Comparison of ENCODE assay signal across 18 cellular contexts in the genomic region with DNA sequence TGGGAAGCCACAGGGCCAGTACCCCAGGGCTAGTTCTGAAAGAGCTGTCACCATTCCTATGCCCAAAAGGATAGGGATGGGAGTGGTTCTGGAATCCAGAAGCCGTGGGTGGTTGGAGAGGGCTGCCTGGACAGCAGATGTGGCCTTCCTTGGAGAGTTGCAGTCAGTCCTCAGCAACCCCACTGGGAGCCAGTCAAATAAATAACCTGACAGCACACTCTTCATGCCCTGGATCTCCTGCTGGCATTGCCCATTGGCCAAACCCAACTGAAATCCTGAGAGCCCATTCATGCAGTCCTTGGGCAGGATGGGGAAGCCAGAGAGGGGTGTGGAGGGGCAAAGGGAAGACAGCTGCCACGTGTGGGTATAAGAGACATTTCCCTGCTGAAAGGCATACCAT.
DNase-seq lines count a peak whose midpoint lies in the region; ATAC-seq and TF ChIP-seq lines count a peak whose summit lies in the region.
"Had no signal": no experiment of that assay in that cellular context is flagged by ENCODE, and none has a peak within 500 bp of the region (broad histone marks: within the 10 kb centered on the region; RNA-seq: fewer than 3 reads in every experiment).

No MANE protein-coding gene starts in this region.

- H3K18ac ChIP-seq in H9 (ENCODE audit: insufficient read length, low read depth, low read length) (no peak overlapping the region), neuronal stem cell (ENCODE audit: low read length) (no peak overlapping the region)

- peaks cover 11% of the 10 kb centered on the region for H3K27me3 Mint-ChIP-seq in H9 (ENCODE audit: low read depth)
- peaks cover 9 to 18% of the 10 kb centered on the region in 2 donors for H3K27me3 Mint-ChIP-seq in CD4-positive, alpha-beta memory T cell

- H2BK120ac ChIP-seq in H9 (ENCODE audit: low read depth, low read length, poor library complexity, severe bottlenecking) (no peak overlapping the region), neuronal stem cell (ENCODE audit: low read depth, low read length) (no peak overlapping the region)

- H3K9ac ChIP-seq in H9 (ENCODE audit: extremely low read depth, insufficient read length, low read length) = no peak overlapping the region
- no peak overlapping the region for H3K9ac ChIP-seq in neuronal stem cell (ENCODE audit: low read depth, low read length, poor library complexity)
- H3K9ac ChIP-seq: BLaER1 treated with 17β-estradiol and CSF1 and Interleukin-3, amounts not matched to agents 10 nM and 100 nM had no signal

- H3K4me2 ChIP-seq in H9 (ENCODE audit: insufficient read depth, insufficient read length, low read length) (no peak overlapping the region), neuronal stem cell (ENCODE audit: insufficient read depth, low read length, poor library complexity, severe bottlenecking) (no peak overlapping the region)
- H3K4me2 ChIP-seq: GM23338 had no signal

- no peak overlapping the region for H2BK12ac ChIP-seq in H9 (ENCODE audit: insufficient read length, low read depth, low read length)
- H2BK12ac ChIP-seq in neuronal stem cell (ENCODE audit: low read length) = no peak overlapping the region

- H2BK5ac ChIP-seq in H9 (ENCODE audit: insufficient read length, low read length) (no peak overlapping the region), neuronal stem cell (ENCODE audit: low read length) (no peak overlapping the region)

- peaks cover 2 to 12% of the 10 kb centered on the region in 2 experiments; a peak in 3 of 4 replicates for H3K4me1 Mint-ChIP-seq in H9
- peaks cover 0 to 5% (median 1%) of the 10 kb centered on the region in 4 donors for H3K4me1 Mint-ChIP-seq in CD4-positive, alpha-beta memory T cell
- H3K4me1 Mint-ChIP-seq: B cell had no signal

- H4K91ac ChIP-seq in H9 (ENCODE audit: insufficient read length, low read depth, low read length) = no peak overlapping the region
- H4K91ac ChIP-seq in neuronal stem cell (ENCODE audit: low read depth, low read length, poor library complexity) = no peak overlapping the region

- intact Hi-C loops in gastrocnemius medialis (cut with DNase I; ENCODE audit: low total_unique reads) = no loop called here
- intact Hi-C loops in CD4-positive, alpha-beta memory T cell (cut with micrococcal nuclease) = no loop called here

- H3K79me1 ChIP-seq in H9 (ENCODE audit: insufficient read depth, low read depth, low read length, poor library complexity, severe bottlenecking) (no peaks in the 10 kb centered on the region), neuronal stem cell (ENCODE audit: low read depth, low read length) (no peaks in the 10 kb centered on the region)

- peak overlapping the region; percentile 60 for H4K5ac ChIP-seq in H9 (ENCODE audit: insufficient read length, low read depth, low read length)

- no peaks in the 10 kb centered on the region for H3K36me3 ChIP-seq in neuronal stem cell (replicated peaks in 1 of 2; ENCODE audit: control insufficient read depth in 2 of 2, insufficient read depth in 2 of 2, low read length in 2 of 2)
- no peaks in the 10 kb centered on the region for H3K36me3 ChIP-seq in gastrocnemius medialis
- no peaks in the 10 kb centered on the region for H3K36me3 ChIP-seq in CD4-positive, alpha-beta memory T cell (ENCODE audit: insufficient read depth, low read length)
- H3K36me3 ChIP-seq: BLaER1 treated with 17β-estradiol and CSF1 and Interleukin-3, amounts not matched to agents 10 nM and 100 nM had no signal

- TF ChIP-seq POLR2A in gastrocnemius medialis (IDR thresholded peaks at IDR 0.05) = no peak

- ATAC-seq in HG03135 (IDR thresholded peaks at IDR 0.05; ENCODE audit: unreplicated experiment) (no peak), gastrocnemius medialis (no peak)
- ATAC-seq: GM23338, HCT116, HepG2 had no signal

- no peak overlapping the region for H3K56ac ChIP-seq in H9 (ENCODE audit: insufficient read length, low read depth, low read length)

- no peak overlapping the region for H2BK15ac ChIP-seq in H9 (ENCODE audit: low read depth, low read length)
- H2BK15ac ChIP-seq in neuronal stem cell (ENCODE audit: low read length) = no peak overlapping the region

- no peak for DNase-seq in H9
- DNase-seq in UCSD-AML1 (lab: John Stamatoyannopoulos, UW; ENCODE audit: unreplicated experiment) = peak; percentile 20
- DNase-seq in neuronal stem cell (ENCODE audit: low spot score) = no peak
- DNase-seq in gastrocnemius medialis = no peak
- DNase-seq in CD4-positive, alpha-beta memory T cell = no peak
- DNase-seq: CD8-positive, alpha-beta memory T cell; COR-L47; DMS 273 treated with DMSO at 0.1 percent for 48 hours; DMS53; DND-41; HFFc6 had no signal

- no peak for TF ChIP-seq CTCF in H9 (conservative IDR thresholded peaks at IDR 0.05)
- no peak for TF ChIP-seq CTCF in gastrocnemius medialis (IDR thresholded peaks at IDR 0.05 in 4 of 5, conservative IDR thresholded peaks at IDR 0.05 in 1 of 5)

- H3K36me3 Mint-ChIP-seq in H9 (ENCODE audit: insufficient read depth in 1 of 3, low read depth in 3 of 3) = peaks cover 0 to 8% (median 0%) of the 10 kb centered on the region in 3 experiments; a peak in 2 of 7 replicates
- no peaks in the 10 kb centered on the region for H3K36me3 Mint-ChIP-seq in CD4-positive, alpha-beta memory T cell
- H3K36me3 Mint-ChIP-seq: CD8-positive, alpha-beta memory T cell; IgD-negative memory B cell had no signal

- H3T11ph ChIP-seq in H9 (ENCODE audit: low read length) = no peak overlapping the region

- H3K23ac ChIP-seq in H9 (ENCODE audit: insufficient read length, low read depth, low read length) (no peak overlapping the region), neuronal stem cell (ENCODE audit: low read depth, low read length, poor library complexity) (no peak overlapping the region)

- in situ Hi-C loops in gastrocnemius medialis (cut with MboI; ENCODE audit: low sequenced_read_pairs in 4 of 4) = no loop called here

- H3K9me3 ChIP-seq in H9 (ENCODE audit: control insufficient read depth, low read depth, low read length) = no peaks in the 10 kb centered on the region
- H3K9me3 ChIP-seq in neuronal stem cell (replicated peaks in 1 of 2; ENCODE audit: control insufficient read depth in 2 of 2, insufficient read depth in 1 of 2, low read depth in 1 of 2, low read length in 2 of 2) = peaks cover 0 to 2% of the 10 kb centered on the region in 2 donors
- H3K9me3 ChIP-seq in gastrocnemius medialis = no peaks in the 10 kb centered on the region
- no peaks in the 10 kb centered on the region for H3K9me3 ChIP-seq in CD4-positive, alpha-beta memory T cell (ENCODE audit: control insufficient read depth in 1 of 2, low read length in 2 of 2)

- H3K4me3 ChIP-seq in neuronal stem cell (ENCODE audit: low read length in 2 of 2) (no peak overlapping the region), gastrocnemius medialis (no peak overlapping the region)
- no peak overlapping the region for H3K4me3 ChIP-seq in CD4-positive, alpha-beta memory T cell (ENCODE audit: low read length in 2 of 2)
- H3K4me3 ChIP-seq: BLaER1 treated with 17β-estradiol and CSF1 and Interleukin-3, amounts not matched to agents 10 nM and 100 nM; GM23338 had no signal

- H3K14ac ChIP-seq in H9 (ENCODE audit: insufficient read depth, low read length) (no peak overlapping the region), neuronal stem cell (ENCODE audit: low read length) (no peak overlapping the region)

- H2AK5ac ChIP-seq in H9 (ENCODE audit: insufficient read length, low read length) (no peak overlapping the region), neuronal stem cell (ENCODE audit: low read depth, low read length) (peak overlapping the region; percentile 32)

- no peak overlapping the region for H2AFZ ChIP-seq in H9 (ENCODE audit: low read length)
- no peak overlapping the region for H2AFZ ChIP-seq in neuronal stem cell (ENCODE audit: low read length)
- H2AFZ ChIP-seq: GM23338 had no signal

- H3K4me3 Mint-ChIP-seq in H9 = no peak overlapping the region
- no peak overlapping the region for H3K4me3 Mint-ChIP-seq in CD4-positive, alpha-beta memory T cell
- H3K4me3 Mint-ChIP-seq: B cell; CD8-positive, alpha-beta memory T cell; GM23338; HFFc6; IgD-negative memory B cell had no signal

- H3K27me3 ChIP-seq in H9 (ENCODE audit: insufficient read depth, low read length) (no peaks in the 10 kb centered on the region), neuronal stem cell (ENCODE audit: control insufficient read depth in 3 of 3, insufficient read depth in 3 of 3, low read depth in 1 of 3, low read length in 3 of 3) (no peaks in the 10 kb centered on the region), gastrocnemius medialis (no peaks in the 10 kb centered on the region)
- no peaks in the 10 kb centered on the region for H3K27me3 ChIP-seq in CD4-positive, alpha-beta memory T cell (ENCODE audit: insufficient read depth, low read length)
- H3K27me3 ChIP-seq: BLaER1 treated with 17β-estradiol and CSF1 and Interleukin-3, amounts not matched to agents 10 nM and 100 nM had no signal

- no peak overlapping the region for H2BK20ac ChIP-seq in H9 (ENCODE audit: low read depth, low read length, poor library complexity, severe bottlenecking)

- no peaks in the 10 kb centered on the region for H3K79me2 ChIP-seq in H9 (ENCODE audit: insufficient read depth, low read length)

- CTCF ChIA-PET in CD4-positive, alpha-beta memory T cell (lab: Charles Lee; ENCODE audit: partially characterized antibody) = no interaction called here

- no CpG with 5 or more reads among the region's 2 CpGs for WGBS in H9 (ENCODE audit: extremely low coverage, insufficient read length, low lambda C conversion rate)
- WGBS in neuronal stem cell (ENCODE audit: extremely low coverage in 2 of 2, insufficient read length in 2 of 2, insufficient replicate concordance in 1 of 2), 2 donors = no CpG with 5 or more reads among the region's 2 CpGs

- peaks cover 2 to 9% of the 10 kb centered on the region in 2 experiments; a peak in 3 of 5 replicates for H3K9me3 Mint-ChIP-seq in H9
- H3K9me3 Mint-ChIP-seq in CD4-positive, alpha-beta memory T cell = no peaks in the 10 kb centered on the region
- H3K9me3 Mint-ChIP-seq: CD8-positive, alpha-beta memory T cell; HFFc6 had no signal

- H4K8ac ChIP-seq in H9 (replicated peaks; ENCODE audit: insufficient read length, low read depth, low read length) (no peak overlapping the region), neuronal stem cell (ENCODE audit: low read depth, low read length) (no peak overlapping the region)

- POLR2A ChIA-PET in CD4-positive, alpha-beta memory T cell (lab: Charles Lee; ENCODE audit: partially characterized antibody) = no interaction called here

- no peak overlapping the region for H3K4ac ChIP-seq in H9 (ENCODE audit: low read depth, low read length)
- H3K4ac ChIP-seq in neuronal stem cell (ENCODE audit: low read length) = no peak overlapping the region

- H4K20me1 ChIP-seq in H9 (ENCODE audit: control insufficient read depth, insufficient read depth, insufficient read length) = no peaks in the 10 kb centered on the region
- H4K20me1 ChIP-seq: BLaER1 treated with 17β-estradiol and CSF1 and Interleukin-3, amounts not matched to agents 10 nM and 100 nM had no signal

- H3K23me2 ChIP-seq in H9 (ENCODE audit: insufficient read length, low read depth, low read length, poor library complexity, severe bottlenecking) = peaks cover 4% of the 10 kb centered on the region

- no peak overlapping the region for H3K27ac ChIP-seq in H9 (ENCODE audit: insufficient read length, low read depth, low read length)
- no peak overlapping the region for H3K27ac ChIP-seq in neuronal stem cell (replicated peaks; ENCODE audit: low read length)
- H3K27ac ChIP-seq in gastrocnemius medialis = no peak overlapping the region
- no peak overlapping the region for H3K27ac ChIP-seq in CD4-positive, alpha-beta memory T cell (ENCODE audit: low read depth, low read length)
- H3K27ac ChIP-seq: BLaER1 treated with 17β-estradiol and CSF1 and Interleukin-3, amounts not matched to agents 10 nM and 100 nM had no signal

- H3K4me1 ChIP-seq in H9 (ENCODE audit: insufficient read depth, low read length) (no peaks in the 10 kb centered on the region), neuronal stem cell (ENCODE audit: control insufficient read depth in 2 of 2, insufficient read depth in 1 of 2, low read depth in 1 of 2, low read length in 2 of 2) (no peaks in the 10 kb centered on the region), gastrocnemius medialis (no peaks in the 10 kb centered on the region)
- no peaks in the 10 kb centered on the region for H3K4me1 ChIP-seq in CD4-positive, alpha-beta memory T cell (ENCODE audit: insufficient read depth, low read length)

- no peak overlapping the region for H3K27ac Mint-ChIP-seq in H9
- no peak overlapping the region for H3K27ac Mint-ChIP-seq in CD4-positive, alpha-beta memory T cell
- H3K27ac Mint-ChIP-seq: B cell, GM23338, HFFc6, IgD-negative memory B cell had no signal
